Comparison of ENCODE assay signal across 1 cellular context in genomic region chr1:30724175-30724574, GRCh38.
TF ChIP-seq lines count a peak whose summit lies in the region.

No MANE protein-coding gene starts in this region.

TF ChIP-seq in H1, 55 proteins besides CTCF, POLR2A, EP300 and RAD21:
- TF ChIP-seq RFX5 (IDR thresholded peaks at IDR 0.05; ENCODE audit: borderline replicate concordance, low read depth, low read length) (no peak), BACH1 (IDR thresholded peaks at IDR 0.05; ENCODE audit: low read length) (no peak), TAF7 (optimal IDR thresholded peaks at IDR 0.05; ENCODE audit: borderline replicate concordance, low read depth, low read length) (no peak), TAF1 (IDR thresholded peaks at IDR 0.05; ENCODE audit: low read depth, low read length) (no peak), KDM5A (IDR thresholded peaks at IDR 0.05; ENCODE audit: low read length) (no peak), POU5F1 (IDR thresholded peaks at IDR 0.05; ENCODE audit: low read depth, low read length) (no peak), TBP (IDR thresholded peaks at IDR 0.05; ENCODE audit: low read depth, low read length) (no peak), GTF2F1 (IDR thresholded peaks at IDR 0.05; ENCODE audit: borderline replicate concordance, low read depth, low read length) (no peak), SIN3A (conservative IDR thresholded peaks at IDR 0.05 in 1 of 2, IDR thresholded peaks at IDR 0.05 in 1 of 2; ENCODE audit: low read depth in 1 of 2, low read length in 2 of 2) (no peak), YY1 (IDR thresholded peaks at IDR 0.05; ENCODE audit: low read depth, low read length) (no peak), JUN (IDR thresholded peaks at IDR 0.05; ENCODE audit: low read depth, low read length) (no peak), CHD2 (IDR thresholded peaks at IDR 0.05; ENCODE audit: low read length) (no peak), KDM4A (IDR thresholded peaks at IDR 0.05; ENCODE audit: low read depth, low read length, severe bottlenecking) (no peak), SAP30 (IDR thresholded peaks at IDR 0.05; ENCODE audit: insufficient read depth, insufficient replicate concordance, low read length) (no peak)
TF ChIP-seq in H1: peak in this region for 0.
